Comparison of ENCODE assay signal across 9 cellular contexts in the genomic region with DNA sequence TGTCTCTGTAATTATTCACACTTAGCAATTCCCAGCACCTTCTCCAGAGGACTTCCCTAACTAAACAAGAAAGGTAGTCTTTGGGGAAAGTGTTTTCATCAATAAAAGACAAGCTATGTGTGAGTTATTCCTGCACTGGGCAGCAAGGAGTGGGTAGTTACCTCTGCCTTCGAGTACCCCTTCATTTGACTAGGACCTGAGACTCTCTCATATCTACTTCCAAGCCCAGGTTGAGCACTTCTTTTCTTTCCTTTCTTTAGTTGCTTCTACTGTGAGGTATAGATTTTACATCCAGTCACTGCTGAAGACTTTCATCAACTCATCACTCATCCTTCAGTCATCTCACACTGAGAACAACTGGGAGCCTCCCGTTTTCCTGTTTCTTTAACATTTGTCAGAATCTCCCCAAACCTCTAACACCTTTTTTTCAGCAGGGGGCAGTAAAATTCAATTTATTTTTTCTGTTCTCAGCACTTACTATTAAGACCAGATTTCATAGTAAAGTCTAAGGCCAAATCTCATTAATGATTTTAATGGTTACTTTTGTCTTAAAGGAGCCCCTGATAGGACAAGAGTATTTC.
DNase-seq lines count a peak whose midpoint lies in the region; ATAC-seq, FAIRE-seq and TF ChIP-seq lines count a peak whose summit lies in the region.
"Had no signal": no experiment of that assay in that cellular context is flagged by ENCODE, and none has a peak within 500 bp of the region (broad histone marks: within the 10 kb centered on the region; RNA-seq: fewer than 3 reads in every experiment).

No MANE protein-coding gene starts in this region.

- H3K27ac Mint-ChIP-seq in astrocyte (ENCODE audit: unreplicated experiment) (no peak overlapping the region), nephron (no peak overlapping the region)
- H3K27ac Mint-ChIP-seq: effector memory CD8-positive, alpha-beta T cell had no signal

- H3K79me2 ChIP-seq in astrocyte (ENCODE audit: insufficient read depth, low read length) = no peaks in the 10 kb centered on the region

- no peak for ATAC-seq in HG03469 (IDR thresholded peaks at IDR 0.05; ENCODE audit: unreplicated experiment)
- ATAC-seq: effector memory CD8-positive, alpha-beta T cell had no signal

- no peaks in the 10 kb centered on the region for H3K36me3 ChIP-seq in astrocyte (ENCODE audit: insufficient read depth, low read length)

- H3K27me3 Mint-ChIP-seq in astrocyte (ENCODE audit: low read depth, unreplicated experiment) (no peaks in the 10 kb centered on the region), nephron (ENCODE audit: low read depth) (no peaks in the 10 kb centered on the region)
- H3K27me3 Mint-ChIP-seq: effector memory CD8-positive, alpha-beta T cell had no signal

- no peaks in the 10 kb centered on the region for H3K4me1 ChIP-seq in astrocyte (ENCODE audit: insufficient read depth, low read length)

- no peak overlapping the region for H2AFZ ChIP-seq in astrocyte (ENCODE audit: low read depth, low read length)

- no peak overlapping the region for H3K9ac ChIP-seq in astrocyte (ENCODE audit: low read length)

- H3K27me3 ChIP-seq in astrocyte (ENCODE audit: insufficient read depth, low read length) = no peaks in the 10 kb centered on the region

- TF ChIP-seq CTCF in astrocyte (IDR thresholded peaks at IDR 0.05; ENCODE audit: insufficient read depth, low read depth, low read length) (peak; percentile 41), nephron (IDR thresholded peaks at IDR 0.05; ENCODE audit: unreplicated experiment in 3 of 3) (peak; percentile 15 to 40 (median 29))

- H3K9me3 Mint-ChIP-seq in astrocyte (ENCODE audit: unreplicated experiment) = peaks cover 3% of the 10 kb centered on the region
- H3K9me3 Mint-ChIP-seq in nephron = peaks cover 2% of the 10 kb centered on the region
- H3K9me3 Mint-ChIP-seq: effector memory CD8-positive, alpha-beta T cell had no signal

- H3K36me3 Mint-ChIP-seq in astrocyte (ENCODE audit: low read depth, unreplicated experiment) = no peaks in the 10 kb centered on the region
- no peaks in the 10 kb centered on the region for H3K36me3 Mint-ChIP-seq in nephron (ENCODE audit: low read depth)

- H3K9me3 ChIP-seq in astrocyte (ENCODE audit: insufficient read depth, low read depth, low read length) = no peaks in the 10 kb centered on the region

- H3K4me1 Mint-ChIP-seq in astrocyte (ENCODE audit: low read depth, unreplicated experiment) (no peaks in the 10 kb centered on the region), nephron (no peaks in the 10 kb centered on the region)

- H4K20me1 ChIP-seq in astrocyte (ENCODE audit: insufficient read depth, low read length) = no peaks in the 10 kb centered on the region

- no peak for FAIRE-seq in astrocyte (lab: Jason Lieb, UNC)

- DNase-seq in EH (ENCODE audit: low read depth) (peak; percentile 25), astrocyte (ENCODE audit: low read depth) (no peak), SHP77 treated with DMSO at 0.1 percent for 48 hours (lab: John Stamatoyannopoulos, UW) (no peak), cortex of kidney (lab: John Stamatoyannopoulos, UW) (no peak), NCI-H2227 (lab: John Stamatoyannopoulos, UW; ENCODE audit: unreplicated experiment) (no peak)
- DNase-seq in Jurkat, Clone E6-1 (ENCODE audit: low read depth, low spot score) = peak; percentile 35

- no peak overlapping the region for H3K4me3 ChIP-seq in Jurkat, Clone E6-1 (ENCODE audit: low read length)
- H3K4me3 ChIP-seq in astrocyte (ENCODE audit: insufficient read depth, low read depth, low read length) = no peak overlapping the region

- H3K4me2 ChIP-seq in astrocyte (ENCODE audit: low read length) = no peak overlapping the region

- no peak overlapping the region for H3K27ac ChIP-seq in astrocyte (ENCODE audit: low read depth, low read length)

- H3K4me3 Mint-ChIP-seq in astrocyte (ENCODE audit: unreplicated experiment) (no peak overlapping the region), nephron (no peak overlapping the region)
- H3K4me3 Mint-ChIP-seq: effector memory CD8-positive, alpha-beta T cell had no signal

Comparison
In these comparisons a context has a peak if more than half of its experiments do, and no peak if none do; other contexts are left out.
1. DNase-seq: peak in EH (single experiment) and Jurkat, Clone E6-1 (single experiment); none in astrocyte (single experiment), SHP77 treated with DMSO at 0.1 percent for 48 hours (single experiment), cortex of kidney (single experiment) and NCI-H2227 (single experiment).